8 cellular contexts compared by ENCODE assay signal in the genomic region with DNA sequence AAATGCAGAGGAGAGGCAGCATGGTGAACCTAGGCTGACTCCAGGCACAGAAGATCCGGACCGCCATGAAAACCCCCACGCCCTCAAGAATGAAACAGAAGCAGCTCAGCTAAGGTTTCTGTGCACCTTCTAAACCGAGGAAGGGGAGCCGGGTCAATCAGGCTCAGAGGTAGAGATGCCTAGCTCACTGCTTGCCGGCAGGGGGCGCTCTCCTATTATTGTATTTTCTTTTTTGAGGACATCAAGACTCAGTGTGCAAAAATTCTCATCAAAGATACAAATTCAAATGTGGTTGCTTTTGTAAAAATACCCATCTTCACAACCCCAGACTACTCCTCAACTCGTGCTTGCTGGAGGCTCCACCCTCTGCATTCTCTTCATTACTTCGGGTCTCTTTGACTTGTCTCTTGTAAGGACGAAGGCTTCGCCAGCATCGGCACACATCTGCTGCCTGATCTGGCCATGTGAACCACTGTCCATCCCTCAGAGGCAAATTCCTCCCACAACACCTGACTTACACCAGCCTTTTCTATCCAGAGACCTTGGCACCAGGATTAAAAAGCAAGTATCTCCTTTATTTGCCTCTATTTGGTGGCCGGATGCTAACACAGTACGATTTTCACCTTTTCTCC. TPM values are rescaled to one million over a fixed set of nuclear protein-coding genes. Genes with fewer than 3 reads are reported as not detected.
DNase-seq lines count a peak whose midpoint lies in the region; ATAC-seq and TF ChIP-seq lines count a peak whose summit lies in the region.

No MANE protein-coding gene starts in this region.

- no peak overlapping the region for H3K27ac ChIP-seq in trophoblast cell (ENCODE audit: low read depth, low read length)

- H3K9ac ChIP-seq in trophoblast cell (ENCODE audit: low read length) = no peak overlapping the region

- TF ChIP-seq CTCF in type B pancreatic cell (conservative IDR thresholded peaks at IDR 0.05) = peak; percentile 97

- H3K79me2 ChIP-seq in trophoblast cell (ENCODE audit: control insufficient read depth, insufficient read depth, low read length, poor library complexity) = no peaks in the 10 kb centered on the region

- no peak overlapping the region for H3K27ac Mint-ChIP-seq in activated T-helper 2 cell treated with anti-CD3 and anti-CD28 coated beads, Interferon-gamma antibody, Interleukin-2, Interleukin-4, amounts not matched to agents 10 μg/mL and 5 μg/mL and 100 μg/mL, durations not matched to agents 14 hours and 24 hours and 36 hours
- no peak overlapping the region for H3K27ac Mint-ChIP-seq in type B pancreatic cell

- no peak overlapping the region for H4K12ac ChIP-seq in trophoblast cell (ENCODE audit: low read depth, low read length)

- peak overlapping the region; percentile 34 for H3K4me2 ChIP-seq in trophoblast cell (ENCODE audit: low read length)

- peak; percentile 45 for DNase-seq in DMS153 treated with DMSO at 0.1 percent for 48 hours (lab: John Stamatoyannopoulos, UW; ENCODE audit: unreplicated experiment)
- DNase-seq in HT1080 (ENCODE audit: low read depth) = peak; percentile 30
- peak; percentile 57 for DNase-seq in RPMI8226
- DNase-seq in activated T-helper 2 cell treated with anti-CD3 and anti-CD28 coated beads, Interferon-gamma antibody, Interleukin-2, Interleukin-4, amounts not matched to agents 10 μg/mL and 5 μg/mL and 100 μg/mL, durations not matched to agents 14 hours and 24 hours and 36 hours (ENCODE audit: low spot score) = peak; percentile 52
- DNase-seq in germinal center (ENCODE audit: low spot score) = peak; percentile 61
- peak; percentile 36 to 77 for DNase-seq in trophoblast cell
- no peak for DNase-seq in type B pancreatic cell (ENCODE audit: extremely low spot score, unreplicated experiment)

- no peaks in the 10 kb centered on the region for H3K36me3 Mint-ChIP-seq in activated T-helper 2 cell treated with anti-CD3 and anti-CD28 coated beads, Interferon-gamma antibody, Interleukin-2, Interleukin-4, amounts not matched to agents 10 μg/mL and 5 μg/mL and 100 μg/mL, durations not matched to agents 14 hours and 24 hours and 36 hours (ENCODE audit: low read depth)
- H3K36me3 Mint-ChIP-seq in type B pancreatic cell = no peaks in the 10 kb centered on the region

- no peak for ATAC-seq in HG02884 (IDR thresholded peaks at IDR 0.05; ENCODE audit: unreplicated experiment)

- no peak overlapping the region for H2BK12ac ChIP-seq in trophoblast cell (ENCODE audit: low read length)

- intact Hi-C loops in activated T-helper 2 cell treated with anti-CD3 and anti-CD28 coated beads, Interferon-gamma antibody, Interleukin-2, Interleukin-4, amounts not matched to agents 10 μg/mL and 5 μg/mL and 100 μg/mL, durations not matched to agents 14 hours and 24 hours and 36 hours (cut with micrococcal nuclease) = loop anchor here (1.0 kb wide), 2 partner anchors 16 to 114 kb away; no protein-coding TSS in a partner anchor

- no CpG with 5 or more reads among the region's 14 CpGs for WGBS in trophoblast cell (ENCODE audit: extremely low coverage, insufficient coverage, insufficient read length)

- peaks cover 4% of the 10 kb centered on the region for H3K4me1 Mint-ChIP-seq in activated T-helper 2 cell treated with anti-CD3 and anti-CD28 coated beads, Interferon-gamma antibody, Interleukin-2, Interleukin-4, amounts not matched to agents 10 μg/mL and 5 μg/mL and 100 μg/mL, durations not matched to agents 14 hours and 24 hours and 36 hours (ENCODE audit: low read depth)
- peaks cover 14% of the 10 kb centered on the region for H3K4me1 Mint-ChIP-seq in type B pancreatic cell (ENCODE audit: unreplicated experiment)

- no peak overlapping the region for H3K18ac ChIP-seq in trophoblast cell (ENCODE audit: low read length)

- H2BK5ac ChIP-seq in trophoblast cell (ENCODE audit: low read depth, low read length, poor library complexity) = no peak overlapping the region

- H3K23ac ChIP-seq in trophoblast cell (ENCODE audit: low read length) = no peak overlapping the region

- no peaks in the 10 kb centered on the region for H3K9me3 ChIP-seq in trophoblast cell (ENCODE audit: insufficient read depth, low read depth, low read length)

- H2AFZ ChIP-seq in trophoblast cell (ENCODE audit: insufficient read depth, low read length, poor library complexity) = no peak overlapping the region

- no peak overlapping the region for H3K4me3 Mint-ChIP-seq in activated T-helper 2 cell treated with anti-CD3 and anti-CD28 coated beads, Interferon-gamma antibody, Interleukin-2, Interleukin-4, amounts not matched to agents 10 μg/mL and 5 μg/mL and 100 μg/mL, durations not matched to agents 14 hours and 24 hours and 36 hours (ENCODE audit: low read depth)
- peak overlapping the region; percentile 29 for H3K4me3 Mint-ChIP-seq in type B pancreatic cell

- no peak overlapping the region for H2AK5ac ChIP-seq in trophoblast cell (ENCODE audit: low read length)

- H3K79me1 ChIP-seq in trophoblast cell (ENCODE audit: low read length) = no peaks in the 10 kb centered on the region

- H3K4me3 ChIP-seq in trophoblast cell (ENCODE audit: low read depth, low read length) = no peak overlapping the region

- H3K36me3 ChIP-seq in trophoblast cell (ENCODE audit: control insufficient read depth in 1 of 2, insufficient read depth in 2 of 2, low read length in 2 of 2) = no peaks in the 10 kb centered on the region

- H3K27me3 ChIP-seq in trophoblast cell (ENCODE audit: insufficient read depth, low read length) = no peaks in the 10 kb centered on the region

- no peaks in the 10 kb centered on the region for H3K9me3 Mint-ChIP-seq in activated T-helper 2 cell treated with anti-CD3 and anti-CD28 coated beads, Interferon-gamma antibody, Interleukin-2, Interleukin-4, amounts not matched to agents 10 μg/mL and 5 μg/mL and 100 μg/mL, durations not matched to agents 14 hours and 24 hours and 36 hours
- no peaks in the 10 kb centered on the region for H3K9me3 Mint-ChIP-seq in type B pancreatic cell

- H4K91ac ChIP-seq in trophoblast cell (ENCODE audit: low read depth, low read length) = no peak overlapping the region

- peaks cover 27% of the 10 kb centered on the region for H3K27me3 Mint-ChIP-seq in activated T-helper 2 cell treated with anti-CD3 and anti-CD28 coated beads, Interferon-gamma antibody, Interleukin-2, Interleukin-4, amounts not matched to agents 10 μg/mL and 5 μg/mL and 100 μg/mL, durations not matched to agents 14 hours and 24 hours and 36 hours (ENCODE audit: low read depth)
- peaks cover 14% of the 10 kb centered on the region for H3K27me3 Mint-ChIP-seq in type B pancreatic cell

- H2BK120ac ChIP-seq in trophoblast cell (ENCODE audit: insufficient read depth, low read length, poor library complexity) = no peak overlapping the region

- H3K14ac ChIP-seq in trophoblast cell (ENCODE audit: low read length) = no peak overlapping the region

- no peak overlapping the region for H4K8ac ChIP-seq in trophoblast cell (ENCODE audit: low read depth, low read length)

- no peak overlapping the region for H3K4ac ChIP-seq in trophoblast cell (ENCODE audit: low read depth, low read length)

- H3K4me1 ChIP-seq in trophoblast cell (ENCODE audit: control insufficient read depth in 1 of 2, insufficient read depth in 2 of 2, low read length in 2 of 2) = peaks cover 1 to 2% of the 10 kb centered on the region in 2 experiments

RNA-seq across cellular contexts. Expression of gene RNASE3, which starts 33.4 kb away (rescaled TPM):
- not detected in 2 replicates for total RNA-seq in HT1080 (2014; rRNA removed; shearing (Covaris generic))
- polyA plus RNA-seq in HT1080 (2015; cell fraction: cytosol; rRNA removed) = not detected in 2 replicates
- not detected in 2 replicates for polyA plus RNA-seq in HT1080 (2015; cell fraction: nucleus; rRNA removed)
- not detected in 2 replicates for total RNA-seq in activated T-helper 2 cell treated with anti-CD3 and anti-CD28 coated beads, Interferon-gamma antibody, Interleukin-2, Interleukin-4, amounts not matched to agents 10 μg/mL and 5 μg/mL and 100 μg/mL, durations not matched to agents 14 hours and 24 hours and 36 hours
- not detected in 2 replicates for polyA plus RNA-seq in trophoblast cell (2013)
- not detected in 2 replicates for total RNA-seq in type B pancreatic cell (ENCODE audit: low replicate concordance)

RNA-seq across cellular contexts. Expression of gene RNASE1, which starts 55.1 kb away (rescaled TPM):
- total RNA-seq in HT1080 (2014; rRNA removed; shearing (Covaris generic)) = 1.0 and 1.1 TPM in 2 replicates
- polyA plus RNA-seq in HT1080 (2015; cell fraction: cytosol; rRNA removed) = 0.46 and 0.49 TPM in 2 replicates
- polyA plus RNA-seq in HT1080 (2015; cell fraction: nucleus; rRNA removed) = not detected in 2 replicates
- not detected in 2 replicates for total RNA-seq in activated T-helper 2 cell treated with anti-CD3 and anti-CD28 coated beads, Interferon-gamma antibody, Interleukin-2, Interleukin-4, amounts not matched to agents 10 μg/mL and 5 μg/mL and 100 μg/mL, durations not matched to agents 14 hours and 24 hours and 36 hours
- 0.81 and 1.2 TPM in 2 replicates for polyA plus RNA-seq in trophoblast cell (2013)
- 476 and 793 TPM in 2 replicates for total RNA-seq in type B pancreatic cell (ENCODE audit: low replicate concordance)

Comparison
In these comparisons a context has a peak if more than half of its experiments do, and no peak if none do; other contexts are left out.
1. RNA of gene RNASE1, which starts 55.1 kb away (total RNA-seq): 476 to 793 TPM in type B pancreatic cell; 1.0 to 1.1 TPM in HT1080 and not detected in activated T-helper 2 cell treated with anti-CD3 and anti-CD28 coated beads, Interferon-gamma antibody, Interleukin-2, Interleukin-4, amounts not matched to agents 10 μg/mL and 5 μg/mL and 100 μg/mL, durations not matched to agents 14 hours and 24 hours and 36 hours; every median in the first group is over 100 times any median in the second.